20 cellular contexts compared by ENCODE assay signal in genomic region chr1:22563671-22564612, GRCh38. TPM values are rescaled to one million over a fixed set of nuclear protein-coding genes. Genes with fewer than 3 reads are reported as not detected.
DNase-seq lines count a peak whose midpoint lies in the region; ATAC-seq and TF ChIP-seq lines count a peak whose summit lies in the region.
"Had no signal": no experiment of that assay in that cellular context is flagged by ENCODE, and none has a peak within 500 bp of the region (broad histone marks: within the 10 kb centered on the region; RNA-seq: fewer than 3 reads in every experiment).

No MANE protein-coding gene starts in this region.

- H3K27ac ChIP-seq in HUES64 (ENCODE audit: low read depth, low read length) = no peak overlapping the region
- H3K27ac ChIP-seq in hepatocyte = no peak overlapping the region
- H3K27ac ChIP-seq: 22Rv1, pancreas, tibial artery had no signal

- peaks cover 84% of the 10 kb centered on the region for H3K27me3 Mint-ChIP-seq in neural crest cell (ENCODE audit: low read depth)

- H3K79me2 ChIP-seq in hepatocyte = no peaks in the 10 kb centered on the region

- H3K9me3 ChIP-seq in HUES64 (ENCODE audit: insufficient read depth, low read depth, low read length) = no peaks in the 10 kb centered on the region
- no peaks in the 10 kb centered on the region for H3K9me3 ChIP-seq in hepatocyte (ENCODE audit: low read depth)
- no peaks in the 10 kb centered on the region for H3K9me3 ChIP-seq in mucosa of descending colon
- H3K9me3 ChIP-seq: pancreas, tibial artery had no signal

- H4K20me1 ChIP-seq in hepatocyte (ENCODE audit: insufficient read depth, poor library complexity, severe bottlenecking) = no peaks in the 10 kb centered on the region

- H3K9me2 ChIP-seq in hepatocyte (replicated peaks; ENCODE audit: insufficient read depth) = no peaks in the 10 kb centered on the region

- peak overlapping the region; percentile 65 for H3K4me2 ChIP-seq in hepatocyte

- H3K4me3 Mint-ChIP-seq in neural crest cell = peak overlapping the region; percentile 54

- peaks cover 4% of the 10 kb centered on the region for H3K4me1 Mint-ChIP-seq in neural crest cell

- no peaks in the 10 kb centered on the region for H3K36me3 Mint-ChIP-seq in neural crest cell (ENCODE audit: low read depth)

- H2AFZ ChIP-seq in hepatocyte = no peak overlapping the region

- DNase-seq in DMS 273 (lab: John Stamatoyannopoulos, UW; ENCODE audit: unreplicated experiment) (peak; percentile 59), DMS 273 treated with DMSO at 0.1 percent for 48 hours (lab: John Stamatoyannopoulos, UW) (no peak), hepatocyte (ENCODE audit: low spot score) (no peak), neural crest cell (ENCODE audit: low read depth, low spot score) (no peak), mucosa of descending colon (no peak), HUDEP-2 (lab: John Stamatoyannopoulos, UW; ENCODE audit: unreplicated experiment in 76 of 76) (no peak)
- DNase-seq: activated CD4-positive, alpha-beta T cell treated with anti-CD3 and anti-CD28 coated beads for 1 hour; activated CD8-positive, alpha-beta memory T cell treated with anti-CD3 and anti-CD28 coated beads, Interleukin-2, amount 50 U/mL, for 4 hours; activated naive CD4-positive, alpha-beta T cell treated with Interleukin-2 at 50 U/mL for 16 hours; DND-41; NK-92 treated with Interleukin-12 subunit alpha and Interleukin-12 subunit beta, amount 100 ng/mL, for 24 hours; SHP77; small intestine; tibial artery had no signal

- 5% methylated on average over 57 of the region's 57 CpGs for WGBS in HUES64
- 9% methylated on average over 20 of the region's 57 CpGs for WGBS in hepatocyte (ENCODE audit: low lambda C conversion rate, missing lambda C conversion rate)

- H3K9ac ChIP-seq in HUES64 (ENCODE audit: low read depth, low read length) = no peak overlapping the region

- H3K9me3 Mint-ChIP-seq in neural crest cell = no peaks in the 10 kb centered on the region

- no peak for TF ChIP-seq CTCF in hepatocyte (IDR thresholded peaks at IDR 0.05; ENCODE audit: poor library complexity)
- no peak for TF ChIP-seq CTCF in neural crest cell (conservative IDR thresholded peaks at IDR 0.05)
- TF ChIP-seq CTCF in mucosa of descending colon (IDR thresholded peaks at IDR 0.05) = no peak

- peaks cover 58% of the 10 kb centered on the region for H3K27me3 ChIP-seq in HUES64 (ENCODE audit: insufficient read depth, low read length)
- peaks cover 86% of the 10 kb centered on the region for H3K27me3 ChIP-seq in hepatocyte
- H3K27me3 ChIP-seq: pancreas had no signal

- H3K4me3 ChIP-seq in HUES64 (ENCODE audit: low read length) (peak overlapping the region; percentile 50), hepatocyte (no peak overlapping the region), mucosa of descending colon (no peak overlapping the region)
- H3K4me3 ChIP-seq: tibial artery had no signal

- no peak overlapping the region for H3K27ac Mint-ChIP-seq in neural crest cell (ENCODE audit: unreplicated experiment)

- ATAC-seq in HG02938 (IDR thresholded peaks at IDR 0.05; ENCODE audit: unreplicated experiment) (no peak), mucosa of descending colon (no peak)

- intact Hi-C loops in mucosa of descending colon (cut with DNase I, micrococcal nuclease) = no loop called here

- H3K4me1 ChIP-seq in HUES64 (ENCODE audit: insufficient read depth, low read length) (no peaks in the 10 kb centered on the region), hepatocyte (ENCODE audit: insufficient read depth) (no peaks in the 10 kb centered on the region), mucosa of descending colon (ENCODE audit: low read depth) (no peaks in the 10 kb centered on the region)
- H3K4me1 ChIP-seq: pancreas had no signal

- H3K36me3 ChIP-seq in HUES64 (ENCODE audit: insufficient read depth, low read length) = no peaks in the 10 kb centered on the region
- H3K36me3 ChIP-seq in hepatocyte (replicated peaks; ENCODE audit: insufficient read depth, low read depth) = no peaks in the 10 kb centered on the region
- no peaks in the 10 kb centered on the region for H3K36me3 ChIP-seq in mucosa of descending colon (ENCODE audit: low read depth)
- H3K36me3 ChIP-seq: pancreas, tibial artery had no signal

RNA-seq across cellular contexts. Expression of gene EPHA8, which starts 0.7 kb away (rescaled TPM):
- 1.6 TPM for polyA plus RNA-seq in HUES64 (2013, experiment 1 of 2)
- 2.3 TPM for polyA plus RNA-seq in HUES64 (2013, experiment 2 of 2)
- total RNA-seq in hepatocyte (not detected in 2 replicates), neural crest cell (not detected in 2 replicates), mucosa of descending colon (not detected)
- not detected in 2 replicates for polyA plus RNA-seq in hepatocyte
- total RNA-seq: cardiac septum; T-helper 2 cell treated with Interferon-gamma antibody and Interleukin-4, amounts not matched to agents 100 ng/mL and 5 ng/mL, for 36 hours had no signal
